ENCODE assay signal across 11 cellular contexts in the genomic region with DNA sequence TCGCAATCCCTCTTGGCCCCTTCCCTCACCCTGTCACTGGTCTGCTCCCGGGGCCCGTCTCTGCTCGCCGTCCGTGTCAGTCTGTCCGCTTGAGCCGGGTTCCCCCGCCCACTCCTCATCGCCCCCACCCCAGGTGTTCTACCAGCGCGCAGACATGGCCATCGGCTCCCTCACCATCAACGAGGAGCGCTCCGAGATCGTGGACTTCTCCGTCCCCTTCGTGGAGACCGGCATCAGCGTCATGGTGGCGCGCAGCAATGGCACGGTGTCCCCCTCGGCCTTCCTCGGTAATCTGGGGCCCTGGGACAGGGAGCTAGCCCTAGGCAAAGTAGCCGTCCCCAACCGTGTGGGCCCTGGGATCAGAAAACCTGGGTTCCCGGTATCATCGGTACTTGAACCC. TPM values are rescaled to one million over a fixed set of nuclear protein-coding genes. Genes with fewer than 3 reads are reported as not detected.
A peak's percentile ranks its signal among the peaks of the same experiment; 100 is the strongest.
DNase-seq lines count a peak whose midpoint lies in the region; ATAC-seq and TF ChIP-seq lines count a peak whose summit lies in the region.
"Had no signal": no experiment of that assay in that cellular context is flagged by ENCODE, and none has a peak within 500 bp of the region (broad histone marks: within the 10 kb centered on the region; RNA-seq: fewer than 3 reads in every experiment).

No MANE protein-coding gene starts in this region.

- no peak for TF ChIP-seq CTCF in NB4 (IDR thresholded peaks at IDR 0.05; ENCODE audit: low read depth, low read length)
- no peak for TF ChIP-seq CTCF in epithelial cell of esophagus (IDR thresholded peaks at IDR 0.05; ENCODE audit: insufficient read depth, low read depth, low read length, missing control alignments)
- no peak for TF ChIP-seq CTCF in stomach (IDR thresholded peaks at IDR 0.05)

- peaks cover 15 to 23% (median 20%) of the 10 kb centered on the region in 4 donors for H3K4me1 ChIP-seq in stomach

- WGBS in stomach, 5 donors, result 29 to 39% (median 31%) methylated on average over 27 to 30 of the region's 30 CpGs

- no peaks in the 10 kb centered on the region for H3K36me3 ChIP-seq in stomach

- intact Hi-C loops in stomach (cut with DNase I; ENCODE audit: low total_unique reads), result no loop called here

- H3K36me3 Mint-ChIP-seq in activated naive CD4-positive, alpha-beta T cell treated with anti-CD3 and anti-CD28 coated beads, Interleukin-2, amount 50 U/mL, for 24 hours, result no peaks in the 10 kb centered on the region
- H3K36me3 Mint-ChIP-seq: activated naive CD4-positive, alpha-beta T cell treated with anti-CD3 and anti-CD28 coated beads, Interleukin-2, amount 10 ng/mL, durations not matched to agents 7 days and 5 days had no signal

- DNase-seq in activated naive CD4-positive, alpha-beta T cell treated with Interleukin-2 at 50 U/mL for 16 hours, result no peak
- DNase-seq in NB4 (ENCODE audit: low read depth) (peak; percentile 20), epithelial cell of esophagus (ENCODE audit: low read depth) (no peak), stomach (no peak), NCI-H526 (lab: John Stamatoyannopoulos, UW) (no peak), globus pallidus (ENCODE audit: low spot score) (no peak)
- DNase-seq: cerebellar nuclear complex had no signal

- no peaks in the 10 kb centered on the region for H3K9me3 ChIP-seq in stomach

- H3K4me3 Mint-ChIP-seq in activated naive CD4-positive, alpha-beta T cell treated with anti-CD3 and anti-CD28 coated beads, Interleukin-2, amount 50 U/mL, for 24 hours, result peak overlapping the region; percentile 15

- H3K27me3 Mint-ChIP-seq in activated naive CD4-positive, alpha-beta T cell treated with anti-CD3 and anti-CD28 coated beads, Interleukin-2, amount 50 U/mL, for 24 hours, result peaks cover 4% of the 10 kb centered on the region

- H3K27me3 ChIP-seq in stomach, result peaks cover 0 to 58% (median 25%) of the 10 kb centered on the region in 3 donors

- no peak for TF ChIP-seq POLR2A in NB4 (IDR thresholded peaks at IDR 0.05; ENCODE audit: extremely low read depth, insufficient read length)
- TF ChIP-seq POLR2A in stomach (IDR thresholded peaks at IDR 0.05), result no peak

- H3K4me3 ChIP-seq in NB4 (ENCODE audit: low read depth, low read length) (no peak overlapping the region), epithelial cell of esophagus (ENCODE audit: low read length) (peak overlapping the region; percentile 10), stomach (peak overlapping the region; percentile 0 to 19 (median 8))

- H3K4me1 Mint-ChIP-seq in activated naive CD4-positive, alpha-beta T cell treated with anti-CD3 and anti-CD28 coated beads, Interleukin-2, amount 50 U/mL, for 24 hours, result peaks cover 18% of the 10 kb centered on the region

- no peak for TF ChIP-seq EP300 in stomach (IDR thresholded peaks at IDR 0.05)

- no peak overlapping the region for H3K27ac ChIP-seq in stomach

- no peak for ATAC-seq in GM18861 (IDR thresholded peaks at IDR 0.05; ENCODE audit: unreplicated experiment)

- no peak overlapping the region for H3K27ac Mint-ChIP-seq in activated naive CD4-positive, alpha-beta T cell treated with anti-CD3 and anti-CD28 coated beads, Interleukin-2, amount 50 U/mL, for 24 hours
- H3K27ac Mint-ChIP-seq: activated naive CD4-positive, alpha-beta T cell treated with anti-CD3 and anti-CD28 coated beads, Interleukin-2, amount 10 ng/mL, durations not matched to agents 7 days and 5 days had no signal

- H3K9me3 Mint-ChIP-seq in activated naive CD4-positive, alpha-beta T cell treated with anti-CD3 and anti-CD28 coated beads, Interleukin-2, amount 50 U/mL, for 24 hours, result no peaks in the 10 kb centered on the region
- H3K9me3 Mint-ChIP-seq: activated naive CD4-positive, alpha-beta T cell treated with anti-CD3 and anti-CD28 coated beads, Interleukin-2, amount 10 ng/mL, durations not matched to agents 7 days and 5 days had no signal

RNA-seq across cellular contexts. Expression of a gene that starts 22.4 kb away (rescaled TPM):
- 1 to 10 TPM in 1 of 5 donors, under 1 TPM in 2, not detected in 2; 0.14 to 1.8 (median 0.37) TPM for total RNA-seq in stomach
- polyA plus RNA-seq in stomach, result under 1 TPM in 2 of 3 donors, not detected in 1; 0.06 to 0.10 TPM

RNA-seq across cellular contexts. Expression of a gene that starts 24.5 kb away (rescaled TPM):
- 100 to 1,000 TPM in 1 of 5 donors, 10 to 100 TPM in 4; 45.8 to 123 (median 67.7) TPM for total RNA-seq in stomach
- 10 to 100 TPM; 69.8 to 93.8 (median 72.0) TPM for polyA plus RNA-seq in stomach

RNA-seq across cellular contexts. Expression of a gene that starts 29.9 kb away (rescaled TPM):
- 10 to 100 TPM in 4 of 5 donors, 1 to 10 TPM in 1; 5.8 to 49.4 (median 18.5) TPM for total RNA-seq in stomach
- 10 to 100 TPM in 2 of 3 donors, 1 to 10 TPM in 1; 7.6 to 13.9 (median 12.8) TPM for polyA plus RNA-seq in stomach

RNA-seq across cellular contexts. Expression of a gene that starts 39.5 kb away (rescaled TPM):
- 1 to 10 TPM in 2 of 5 donors, under 1 TPM in 1, not detected in 2; 0.92 to 4.6 (median 1.0) TPM for total RNA-seq in stomach
- under 1 TPM in 2 of 3 donors, not detected in 1; 0.19 to 0.75 TPM for polyA plus RNA-seq in stomach

RNA-seq across cellular contexts. Expression of a gene that starts 51.7 kb away (rescaled TPM):
- not detected for total RNA-seq in stomach
- polyA plus RNA-seq in stomach, result not detected
- total RNA-seq: Right ventricle myocardium inferior had no signal
